ENCODE assay signal across 7 cellular contexts in the genomic region with DNA sequence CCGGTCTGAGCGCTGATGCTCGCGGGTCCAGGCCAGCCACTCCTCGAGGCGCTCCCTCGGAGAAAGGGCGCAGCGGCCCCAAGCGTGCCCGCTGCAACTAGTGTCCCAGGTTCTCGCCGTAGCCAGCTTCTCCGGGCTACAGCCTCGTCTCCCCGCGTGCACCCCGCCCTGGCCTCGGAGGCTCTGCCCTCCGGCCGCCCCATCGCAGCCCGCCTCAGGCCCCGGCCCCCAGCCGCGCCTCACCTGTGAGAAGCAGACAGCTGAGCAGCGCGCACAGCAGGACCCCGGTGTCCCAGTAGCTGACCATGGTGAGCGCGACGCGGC. TPM values are rescaled to one million over a fixed set of nuclear protein-coding genes. Genes with fewer than 3 reads are reported as not detected.
DNase-seq lines count a peak whose midpoint lies in the region; ATAC-seq and TF ChIP-seq lines count a peak whose summit lies in the region.

No MANE protein-coding gene starts in this region.

- no peaks in the 10 kb centered on the region for H3K4me1 Mint-ChIP-seq in T-helper 17 cell

- H3K36me3 Mint-ChIP-seq in T-helper 17 cell (ENCODE audit: low read depth): peaks cover 3% of the 10 kb centered on the region

- no peaks in the 10 kb centered on the region for H3K9me3 ChIP-seq in T-helper 17 cell (ENCODE audit: control insufficient read depth, low read length, poor library complexity, severe bottlenecking)
- H3K9me3 ChIP-seq in right cardiac atrium (ENCODE audit: control insufficient read depth, low read length): no peaks in the 10 kb centered on the region
- H3K9me3 ChIP-seq in spleen: no peaks in the 10 kb centered on the region

- TF ChIP-seq CTCF in spleen (IDR thresholded peaks at IDR 0.05 in 8 of 11, conservative IDR thresholded peaks at IDR 0.05 in 3 of 11): no peak

- peak overlapping the region; percentile 54 for H3K4me3 ChIP-seq in right cardiac atrium (ENCODE audit: low read length)
- H3K4me3 ChIP-seq in spleen: peak overlapping the region; percentile 49 to 80 (median 60)

- WGBS in right cardiac atrium: 1% methylated on average over 33 of the region's 33 CpGs
- WGBS in spleen, 5 donors: 0 to 7% (median 1%) methylated on average over 17 to 33 of the region's 33 CpGs

- H3K4me3 Mint-ChIP-seq in T-helper 17 cell: peak overlapping the region; percentile 69

- DNase-seq in T-helper 17 cell (no peak), right cardiac atrium (no peak), spleen (no peak), DMS79 (lab: John Stamatoyannopoulos, UW) (no peak), activated gamma-delta T cell treated with Interleukin-2 at 50 U/mL for 16 hours (no peak), nucleus accumbens (lab: John Stamatoyannopoulos, UW) (no peak)

- no peak overlapping the region for H3K27ac Mint-ChIP-seq in T-helper 17 cell

- H3K27me3 ChIP-seq in right cardiac atrium (ENCODE audit: control insufficient read depth, insufficient read depth) (no peaks in the 10 kb centered on the region), spleen (replicated peaks in 1 of 7) (peaks cover 3 to 87% (median 60%) of the 10 kb centered on the region in 7 donors)

- peaks cover 66% of the 10 kb centered on the region for H3K27me3 Mint-ChIP-seq in T-helper 17 cell

- peak; percentile 36 for ATAC-seq in GM21723 (IDR thresholded peaks at IDR 0.05; ENCODE audit: unreplicated experiment)
- ATAC-seq in T-helper 17 cell: no peak
- peak; percentile 15 to 35 for ATAC-seq in right cardiac atrium

- H3K27ac ChIP-seq in right cardiac atrium (ENCODE audit: low read length) (peak overlapping the region; percentile 31), spleen (peak overlapping the region in 7 of 8 donors; percentile 61 to 80 (median 79))

- H3K4me1 ChIP-seq in right cardiac atrium (ENCODE audit: control insufficient read depth, insufficient read depth, low read length): no peaks in the 10 kb centered on the region
- H3K4me1 ChIP-seq in spleen: peaks cover 15 to 66% (median 42%) of the 10 kb centered on the region in 6 donors

- no peak for TF ChIP-seq POLR2A in spleen (IDR thresholded peaks at IDR 0.05)

- intact Hi-C loops in right cardiac atrium (cut with DNase I): loop anchor here in 1 of 4 donors (10.0 kb wide), 1 partner anchor 140 kb away; no protein-coding TSS in a partner anchor
- intact Hi-C loops in spleen (cut with DNase I; ENCODE audit: low total_unique reads): loop anchor here (10.0 kb wide), 1 partner anchor 140 kb away; no protein-coding TSS in a partner anchor

- no peaks in the 10 kb centered on the region for H3K36me3 ChIP-seq in spleen

RNA-seq across cellular contexts. Expression of gene FLT1, which starts 0.4 kb away (rescaled TPM):
- total RNA-seq in T-helper 17 cell (under 1 TPM; 0.27 to 0.42 TPM), right cardiac atrium (10 to 100 TPM; 31.0 to 53.4 (median 43.0) TPM), spleen (10 to 100 TPM; 48.8 to 70.6 (median 61.1) TPM)
- polyA plus RNA-seq in right cardiac atrium (24.9 TPM), spleen (1 to 10 TPM; 1.2 to 4.2 (median 3.5) TPM)

Comparison
In these comparisons a context has a peak if more than half of its experiments do, and no peak if none do; other contexts are left out.
1. RNA of gene FLT1, which starts 0.4 kb away (total RNA-seq): 48.8 to 70.6 TPM in spleen and 31.0 to 53.4 TPM in right cardiac atrium; 0.27 to 0.42 TPM in T-helper 17 cell; every median in the first group is over 10 times any median in the second.